Comparison of ENCODE assay signal across 15 cellular contexts in the genomic region with DNA sequence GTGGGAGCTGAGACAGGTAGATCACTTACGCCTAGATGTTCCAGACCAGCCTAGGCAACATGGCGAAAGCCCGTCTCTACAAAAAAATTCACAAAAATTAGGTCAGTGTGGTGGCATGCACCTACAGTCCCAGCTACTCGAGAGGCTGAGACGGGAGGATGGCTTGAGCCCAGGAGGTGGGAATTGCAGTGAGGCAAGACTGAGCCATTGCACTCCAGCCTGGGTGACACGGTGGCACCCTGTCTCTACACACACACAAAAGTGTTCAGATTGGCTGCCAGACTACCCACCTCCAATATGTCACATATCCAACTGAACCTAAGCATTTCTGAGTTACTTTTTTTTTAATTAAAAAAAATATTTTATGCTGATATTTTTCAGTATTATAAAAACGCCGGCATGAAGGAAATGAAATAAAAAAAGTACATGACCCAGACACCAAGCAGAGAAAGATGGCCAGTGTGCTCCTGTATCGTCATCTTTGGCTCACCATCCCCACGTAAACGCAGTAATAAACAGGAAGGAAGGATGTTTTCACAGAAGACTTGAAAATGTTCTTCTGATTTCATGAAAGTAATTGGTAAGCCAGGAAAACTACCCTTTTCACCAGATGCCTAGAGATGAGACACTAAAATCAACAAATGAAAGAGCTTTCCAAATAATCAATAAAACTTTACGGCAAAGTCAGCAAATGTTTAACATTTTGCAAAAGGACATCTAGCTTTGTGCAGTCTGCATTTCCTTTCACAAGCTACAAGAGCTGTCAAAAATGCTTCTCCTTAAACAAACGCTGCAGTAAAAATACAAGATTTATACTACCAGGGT. TPM values are rescaled to one million over a fixed set of nuclear protein-coding genes. Genes with fewer than 3 reads are reported as not detected.
DNase-seq lines count a peak whose midpoint lies in the region; ATAC-seq and TF ChIP-seq lines count a peak whose summit lies in the region.
"Had no signal": no experiment of that assay in that cellular context is flagged by ENCODE, and none has a peak within 500 bp of the region (broad histone marks: within the 10 kb centered on the region; RNA-seq: fewer than 3 reads in every experiment).

No MANE protein-coding gene starts in this region.

- H3K4me3 Mint-ChIP-seq in Caco-2 (ENCODE audit: unreplicated experiment): no peak overlapping the region
- H3K4me3 Mint-ChIP-seq: activated CD4-positive, alpha-beta memory T cell treated with anti-CD3 and anti-CD28 coated beads, Interleukin-2, amount 10 ng/mL, durations not matched to agents 7 days and 5 days; activated naive CD8-positive, alpha-beta T cell treated with anti-CD3 and anti-CD28 coated beads, Interleukin-2, amount 10 ng/mL, durations not matched to agents 7 days and 5 days; activated T-cell treated with anti-CD3 and anti-CD28 coated beads, Interleukin-2, amount 50 U/mL, for 72 hours; H9; stimulated activated naive CD8-positive, alpha-beta T cell treated with anti-CD3 and anti-CD28 coated beads, Interleukin-15, Interleukin-2, amounts not matched to agents 100 ng/mL and 50 ng/mL, for 24 hours had no signal

- H3K9me2 ChIP-seq in hepatocyte (replicated peaks; ENCODE audit: insufficient read depth): no peaks in the 10 kb centered on the region

- H3K4me1 ChIP-seq in Caco-2 (0 out of 2 replicates have a peak, but pooled peaks cover 10% of the 10 kb centered on the region), hepatocyte (ENCODE audit: insufficient read depth) (peaks cover 25% of the 10 kb centered on the region), rectal smooth muscle tissue (ENCODE audit: control insufficient read depth, insufficient read depth, low read length) (peaks cover 10% of the 10 kb centered on the region)

- BruUV-seq in Caco-2 (replicated peaks; lab: Mats Ljungman, UMichigan): no TSS peak

- WGBS in hepatocyte (ENCODE audit: low lambda C conversion rate, missing lambda C conversion rate): 72% methylated on average over 13 of the region's 13 CpGs

- H3K9ac ChIP-seq in rectal smooth muscle tissue (ENCODE audit: low read length): no peak overlapping the region

- no peak overlapping the region for H2AFZ ChIP-seq in hepatocyte

- no peak for DNase-seq in Caco-2
- DNase-seq in hepatocyte (ENCODE audit: low spot score): no peak
- DNase-seq in WERI-Rb-1: no peak
- DNase-seq in LoVo (ENCODE audit: low spot score): no peak
- DNase-seq: activated CD4-positive, alpha-beta memory T cell treated with anti-CD3 and anti-CD28 coated beads, Interleukin-2, amount 10 ng/mL, durations not matched to agents 7 days and 5 days; activated naive CD8-positive, alpha-beta T cell treated with anti-CD3 and anti-CD28 coated beads, Interleukin-2, amount 10 ng/mL, durations not matched to agents 7 days and 5 days; activated T-cell treated with anti-CD3 and anti-CD28 coated beads, Interleukin-2, amount 50 U/mL, for 72 hours; H9 had no signal

- H3K4me3 ChIP-seq in Caco-2 (ENCODE audit: low read depth, low read length) (no peak overlapping the region), hepatocyte (no peak overlapping the region), rectal smooth muscle tissue (ENCODE audit: low read length) (no peak overlapping the region), WERI-Rb-1 (ENCODE audit: low read depth, low read length) (no peak overlapping the region)

- TF ChIP-seq CTCF in Caco-2 (IDR thresholded peaks at IDR 0.05; ENCODE audit: insufficient read depth in 1 of 2, low read depth in 1 of 2, low read length in 1 of 2, severe bottlenecking in 1 of 2, unreplicated experiment in 1 of 2): no peak
- no peak for TF ChIP-seq CTCF in hepatocyte (IDR thresholded peaks at IDR 0.05; ENCODE audit: poor library complexity)
- no peak for TF ChIP-seq CTCF in WERI-Rb-1 (IDR thresholded peaks at IDR 0.05; ENCODE audit: low read depth, low read length)

- CTCF ChIA-PET in Caco-2 (lab: Charles Lee): interaction anchor here (0.5 kb wide), 1 partner anchor 72 kb away, joined by 4 read pairs; no protein-coding TSS in a partner anchor

- POLR2A ChIA-PET in Caco-2 (lab: Charles Lee): no interaction called here

- H3K27ac ChIP-seq in angular gyrus (ENCODE audit: low read depth, low read length): peak overlapping the region; percentile 55
- peak overlapping the region; percentile 2 for H3K27ac ChIP-seq in hepatocyte
- peak overlapping the region; percentile 22 for H3K27ac ChIP-seq in rectal smooth muscle tissue (ENCODE audit: low read depth, low read length)
- H3K27ac ChIP-seq in WERI-Rb-1: no peak overlapping the region

- H3K9me3 ChIP-seq in Caco-2 (no peaks in the 10 kb centered on the region), hepatocyte (ENCODE audit: low read depth) (no peaks in the 10 kb centered on the region), WERI-Rb-1 (ENCODE audit: severe bottlenecking) (peaks cover 2% of the 10 kb centered on the region)

- peaks cover 7% of the 10 kb centered on the region for H3K9me3 Mint-ChIP-seq in Caco-2 (ENCODE audit: unreplicated experiment)
- H3K9me3 Mint-ChIP-seq: activated CD4-positive, alpha-beta memory T cell treated with anti-CD3 and anti-CD28 coated beads, Interleukin-2, amount 10 ng/mL, durations not matched to agents 7 days and 5 days; activated naive CD8-positive, alpha-beta T cell treated with anti-CD3 and anti-CD28 coated beads, Interleukin-2, amount 10 ng/mL, durations not matched to agents 7 days and 5 days; activated T-cell treated with anti-CD3 and anti-CD28 coated beads, Interleukin-2, amount 50 U/mL, for 72 hours had no signal

- H3K79me2 ChIP-seq in hepatocyte: peaks cover 88% of the 10 kb centered on the region

- intact Hi-C loops in Caco-2 (cut with micrococcal nuclease; ENCODE audit: unreplicated experiment): loop anchor here (5.0 kb wide), 1 partner anchor 39 kb away; no protein-coding TSS in a partner anchor

- no peaks in the 10 kb centered on the region for H3K27me3 Mint-ChIP-seq in Caco-2 (ENCODE audit: insufficient read depth, unreplicated experiment)

- H3K4me2 ChIP-seq in hepatocyte: peak overlapping the region; percentile 55

- H3K27ac Mint-ChIP-seq in Caco-2 (ENCODE audit: unreplicated experiment): peak overlapping the region; percentile 70
- H3K27ac Mint-ChIP-seq: activated CD4-positive, alpha-beta memory T cell treated with anti-CD3 and anti-CD28 coated beads, Interleukin-2, amount 10 ng/mL, durations not matched to agents 7 days and 5 days; activated naive CD8-positive, alpha-beta T cell treated with anti-CD3 and anti-CD28 coated beads, Interleukin-2, amount 10 ng/mL, durations not matched to agents 7 days and 5 days; activated T-cell treated with anti-CD3 and anti-CD28 coated beads, Interleukin-2, amount 50 U/mL, for 72 hours; H9; stimulated activated naive CD8-positive, alpha-beta T cell treated with anti-CD3 and anti-CD28 coated beads, Interleukin-15, Interleukin-2, amounts not matched to agents 100 ng/mL and 50 ng/mL, for 24 hours had no signal

- H3K36me3 ChIP-seq in Caco-2 (ENCODE audit: control insufficient read depth, insufficient read depth, low read length): no peaks in the 10 kb centered on the region
- no peaks in the 10 kb centered on the region for H3K36me3 ChIP-seq in hepatocyte (replicated peaks; ENCODE audit: insufficient read depth, low read depth)
- no peaks in the 10 kb centered on the region for H3K36me3 ChIP-seq in rectal smooth muscle tissue (ENCODE audit: control insufficient read depth, insufficient read depth, low read length)
- H3K36me3 ChIP-seq in WERI-Rb-1: no peaks in the 10 kb centered on the region; the same call in 1 of the 2 replicates

- peaks cover 86% of the 10 kb centered on the region for H4K20me1 ChIP-seq in hepatocyte (ENCODE audit: insufficient read depth, poor library complexity, severe bottlenecking)

- no peaks in the 10 kb centered on the region for H3K36me3 Mint-ChIP-seq in Caco-2 (ENCODE audit: insufficient read depth, unreplicated experiment)
- H3K36me3 Mint-ChIP-seq: activated naive CD8-positive, alpha-beta T cell treated with anti-CD3 and anti-CD28 coated beads, Interleukin-2, amount 10 ng/mL, durations not matched to agents 7 days and 5 days had no signal

- no peak for ATAC-seq in GM21737 (IDR thresholded peaks at IDR 0.05; ENCODE audit: unreplicated experiment)
- ATAC-seq in HG02981 (IDR thresholded peaks at IDR 0.05; ENCODE audit: unreplicated experiment): no peak
- ATAC-seq: activated T-cell treated with anti-CD3 and anti-CD28 coated beads, Interleukin-2, amount 50 U/mL, for 72 hours had no signal

- peaks cover 5% of the 10 kb centered on the region for H3K4me1 Mint-ChIP-seq in Caco-2 (ENCODE audit: low read depth, unreplicated experiment)
- H3K4me1 Mint-ChIP-seq: activated CD4-positive, alpha-beta memory T cell treated with anti-CD3 and anti-CD28 coated beads, Interleukin-2, amount 10 ng/mL, durations not matched to agents 7 days and 5 days; activated naive CD8-positive, alpha-beta T cell treated with anti-CD3 and anti-CD28 coated beads, Interleukin-2, amount 10 ng/mL, durations not matched to agents 7 days and 5 days had no signal

- H3K27me3 ChIP-seq in Caco-2 (replicated peaks; ENCODE audit: control insufficient read depth, insufficient read depth, low read length) (no peaks in the 10 kb centered on the region), hepatocyte (no peaks in the 10 kb centered on the region), rectal smooth muscle tissue (ENCODE audit: control insufficient read depth, insufficient read depth, low read length) (no peaks in the 10 kb centered on the region), WERI-Rb-1 (ENCODE audit: insufficient read depth, low read depth, severe bottlenecking) (no peaks in the 10 kb centered on the region)

RNA-seq across cellular contexts. Expression of gene CDC42BPB, which starts 26.4 kb away (rescaled TPM):
- 55.1 and 60.0 TPM in 2 replicates for total RNA-seq in Caco-2 (2022)
- total RNA-seq in hepatocyte: 41.7 and 60.6 TPM in 2 replicates
- 9.4 and 10.2 TPM in 2 replicates for polyA plus RNA-seq in hepatocyte

RNA-seq across cellular contexts. Expression of gene LBHD2, which starts 53.1 kb away (rescaled TPM):
- total RNA-seq in Caco-2 (2022): not detected in 2 replicates
- total RNA-seq in hepatocyte: not detected in 2 replicates
- 0.21 TPM in 1 of 2 replicates, not detected in the other for polyA plus RNA-seq in hepatocyte
- total RNA-seq: activated CD4-positive, alpha-beta memory T cell treated with anti-CD3 and anti-CD28 coated beads, Interleukin-2, amount 10 ng/mL, durations not matched to agents 7 days and 5 days; activated naive CD8-positive, alpha-beta T cell treated with anti-CD3 and anti-CD28 coated beads, Interleukin-2, amount 10 ng/mL, durations not matched to agents 7 days and 5 days; activated T-cell treated with anti-CD3 and anti-CD28 coated beads, Interleukin-2, amount 50 U/mL, for 72 hours; Calu3; G401; H9 had no signal
